In genomic region chr12:110688446-110689001, GRCh38 we compare ENCODE assay signal across 8 cellular contexts. TPM values are rescaled to one million over a fixed set of nuclear protein-coding genes. Genes with fewer than 3 reads are reported as not detected.
DNase-seq lines count a peak whose midpoint lies in the region; ATAC-seq, FAIRE-seq and TF ChIP-seq lines count a peak whose summit lies in the region.

No MANE protein-coding gene starts in this region.

- H3K27me3 ChIP-seq in MG63 (peaks cover 7% of the 10 kb centered on the region; the same call in 1 of the 2 replicates), esophagus muscularis mucosa (no peaks in the 10 kb centered on the region), neutrophil (peaks cover 33% of the 10 kb centered on the region)

- DNase-seq in MG63 (no peak), esophagus muscularis mucosa (ENCODE audit: extremely low spot score) (no peak), frontal cortex (ENCODE audit: low spot score in 2 of 2) (no peak)
- no peak for DNase-seq in activated effector memory CD4-positive, alpha-beta T cell treated with anti-CD3 and anti-CD28 coated beads, Interleukin-2, amount 50 U/mL, for 16 hours
- DNase-seq in effector CD8-positive, alpha-beta T cell (lab: John Stamatoyannopoulos, UW): no peak

- no peaks in the 10 kb centered on the region for H3K9me3 ChIP-seq in MG63
- H3K9me3 ChIP-seq in esophagus muscularis mucosa: no peaks in the 10 kb centered on the region
- H3K9me3 ChIP-seq in neutrophil: no peaks in the 10 kb centered on the region

- 28% methylated on average over 4 of the region's 32 CpGs for whole genome bisulfite sequencing in esophagus muscularis mucosa

- ATAC-seq in GM18858 (IDR thresholded peaks at IDR 0.05; ENCODE audit: unreplicated experiment): no peak

- H3K4me3 ChIP-seq in GM12875 (ENCODE audit: low read depth, low read length): peak overlapping the region; percentile 74
- H3K4me3 ChIP-seq in MG63: 0 out of 2 replicates have a peak overlapping the region, but pooled peaks have one; percentile 14
- peak overlapping the region; percentile 60 to 70 (median 68) for H3K4me3 ChIP-seq in esophagus muscularis mucosa
- H3K4me3 ChIP-seq in neutrophil (ENCODE audit: low read depth in 1 of 2, low read length in 1 of 2): peak overlapping the region; percentile 88 to 89

- FAIRE-seq in frontal cortex (lab: Jason Lieb, UNC): no peak

- TF ChIP-seq EP300 in esophagus muscularis mucosa (IDR thresholded peaks at IDR 0.05): no peak

- H3K4me1 ChIP-seq in esophagus muscularis mucosa: peaks cover 14 to 28% (median 26%) of the 10 kb centered on the region in 4 donors
- H3K4me1 ChIP-seq in neutrophil (ENCODE audit: control insufficient read depth in 1 of 2, insufficient read depth in 1 of 2, low read depth in 1 of 2, low read length in 1 of 2): peaks cover 70 to 80% of the 10 kb centered on the region in 2 experiments

- H3K36me3 ChIP-seq in MG63 (no peaks in the 10 kb centered on the region), esophagus muscularis mucosa (no peaks in the 10 kb centered on the region), neutrophil (no peaks in the 10 kb centered on the region)

- no peak for TF ChIP-seq POLR2A in esophagus muscularis mucosa (IDR thresholded peaks at IDR 0.05; ENCODE audit: low read depth)

- intact Hi-C loops in esophagus muscularis mucosa (cut with DNase I): no loop called here

- TF ChIP-seq CTCF in GM12875 (IDR thresholded peaks at IDR 0.05; ENCODE audit: borderline replicate concordance, insufficient read depth, low read depth, low read length) (no peak), esophagus muscularis mucosa (IDR thresholded peaks at IDR 0.05) (no peak), neutrophil (IDR thresholded peaks at IDR 0.05) (no peak)

- peak overlapping the region; percentile 60 to 79 (median 70) for H3K27ac ChIP-seq in esophagus muscularis mucosa (replicated peaks in 1 of 4)
- H3K27ac ChIP-seq in neutrophil: peak overlapping the region; percentile 95

RNA-seq across cellular contexts. Expression of gene HVCN1, which starts 0.4 kb away (rescaled TPM):
- not detected in 2 replicates for total RNA-seq in MG63 (2014; rRNA removed; shearing (Covaris generic); ENCODE audit: low replicate concordance)
- total RNA-seq in esophagus muscularis mucosa (1 to 10 TPM; 5.4 to 8.9 (median 7.1) TPM), frontal cortex (7.3 TPM)

RNA-seq across cellular contexts. Expression of gene PPP1CC, which starts 54.2 kb away (rescaled TPM):
- total RNA-seq in MG63 (2014; rRNA removed; shearing (Covaris generic); ENCODE audit: low replicate concordance): 118 and 155 TPM in 2 replicates
- total RNA-seq in esophagus muscularis mucosa (100 to 1,000 TPM in 3 of 4 donors, 10 to 100 TPM in 1; 92.2 to 120 (median 101) TPM), frontal cortex (140 TPM)

Comparison
In these comparisons a context has a peak if more than half of its experiments do, and no peak if none do; other contexts are left out.
1. H3K4me3 ChIP-seq: peak in every context shown above with its lines; median percentile 88 in neutrophil; 74 in GM12875; 68 in esophagus muscularis mucosa; 14 in MG63.